11 cellular contexts compared by ENCODE assay signal in the genomic region with DNA sequence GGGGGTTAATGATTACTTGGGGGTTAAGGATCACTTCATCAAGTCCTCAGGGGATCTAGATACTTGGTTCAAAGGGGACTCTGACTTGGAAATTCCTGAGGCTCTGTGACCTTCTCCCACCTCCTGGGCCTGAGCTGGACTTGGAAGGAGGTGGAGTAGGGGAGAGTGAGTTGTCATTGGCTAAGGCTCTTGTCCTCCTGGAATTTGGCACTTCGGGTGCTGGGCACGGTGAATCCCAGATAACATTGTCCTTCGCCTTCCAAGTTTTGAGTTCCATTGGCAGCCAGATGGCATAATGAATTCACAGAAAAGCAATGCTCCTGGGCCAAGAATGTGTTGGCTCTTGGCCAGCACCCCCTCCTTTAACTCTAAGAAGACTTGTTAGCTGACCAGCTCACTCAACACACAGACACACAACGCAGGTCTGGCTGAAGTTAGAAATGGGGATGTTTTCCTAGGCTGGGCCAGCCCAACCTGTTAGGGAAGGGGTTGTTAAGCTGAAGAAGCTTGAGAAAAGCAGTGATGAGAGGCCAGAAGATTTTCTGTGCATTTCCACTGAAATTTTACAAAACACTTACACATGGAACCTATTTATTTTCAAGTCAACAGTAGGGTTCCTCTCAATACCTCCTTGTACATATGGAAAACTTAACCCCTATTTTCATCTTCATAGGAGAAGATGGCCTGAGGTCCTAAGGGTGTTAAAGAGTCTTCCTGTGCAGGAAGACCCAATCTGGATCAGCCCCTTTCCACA. TPM values are rescaled to one million over a fixed set of nuclear protein-coding genes. Genes with fewer than 3 reads are reported as not detected.
DNase-seq lines count a peak whose midpoint lies in the region; ATAC-seq and TF ChIP-seq lines count a peak whose summit lies in the region.
"Had no signal": no experiment of that assay in that cellular context is flagged by ENCODE, and none has a peak within 500 bp of the region (broad histone marks: within the 10 kb centered on the region; RNA-seq: fewer than 3 reads in every experiment).

No MANE protein-coding gene starts in this region.

- intact Hi-C loops in body of pancreas (cut with DNase I) (no loop called here), testis (cut with DNase I; ENCODE audit: low total_unique reads) (no loop called here)
- intact Hi-C loops in activated T-helper 2 cell treated with anti-CD3 and anti-CD28 coated beads, Interferon-gamma antibody, Interleukin-2, Interleukin-4, amounts not matched to agents 10 μg/mL and 5 μg/mL and 100 μg/mL, durations not matched to agents 14 hours and 24 hours and 36 hours (cut with micrococcal nuclease) = loop anchor here (10.0 kb wide), 1 partner anchor 259 kb away; no protein-coding TSS in a partner anchor

- peak overlapping the region; percentile 15 to 62 (median 38) for H3K27ac ChIP-seq in body of pancreas
- no peak overlapping the region for H3K27ac ChIP-seq in testis
- H3K27ac ChIP-seq: SJSA1 had no signal

- no peak overlapping the region for H3K4me3 Mint-ChIP-seq in activated T-helper 2 cell treated with anti-CD3 and anti-CD28 coated beads, Interferon-gamma antibody, Interleukin-2, Interleukin-4, amounts not matched to agents 10 μg/mL and 5 μg/mL and 100 μg/mL, durations not matched to agents 14 hours and 24 hours and 36 hours (ENCODE audit: low read depth)
- H3K4me3 Mint-ChIP-seq: activated CD4-positive, alpha-beta memory T cell treated with anti-CD3 and anti-CD28 coated beads for 36 hours; naive B cell had no signal

- H3K9me3 ChIP-seq in body of pancreas = no peaks in the 10 kb centered on the region
- H3K9me3 ChIP-seq in testis = no peaks in the 10 kb centered on the region
- H3K9me3 ChIP-seq: SJSA1 had no signal

- H3K36me3 ChIP-seq in body of pancreas (replicated peaks in 1 of 2; ENCODE audit: insufficient read depth in 1 of 2, low read depth in 2 of 2) = no peaks in the 10 kb centered on the region
- no peaks in the 10 kb centered on the region for H3K36me3 ChIP-seq in testis (ENCODE audit: low read depth, missing control alignments)
- H3K36me3 ChIP-seq: SJSA1 had no signal

- H3K27me3 Mint-ChIP-seq in activated T-helper 2 cell treated with anti-CD3 and anti-CD28 coated beads, Interferon-gamma antibody, Interleukin-2, Interleukin-4, amounts not matched to agents 10 μg/mL and 5 μg/mL and 100 μg/mL, durations not matched to agents 14 hours and 24 hours and 36 hours (ENCODE audit: low read depth) = peaks cover 25% of the 10 kb centered on the region
- H3K27me3 Mint-ChIP-seq: activated CD4-positive, alpha-beta memory T cell treated with anti-CD3 and anti-CD28 coated beads for 36 hours had no signal

- H3K9me3 Mint-ChIP-seq in activated T-helper 2 cell treated with anti-CD3 and anti-CD28 coated beads, Interferon-gamma antibody, Interleukin-2, Interleukin-4, amounts not matched to agents 10 μg/mL and 5 μg/mL and 100 μg/mL, durations not matched to agents 14 hours and 24 hours and 36 hours = no peaks in the 10 kb centered on the region
- H3K9me3 Mint-ChIP-seq: activated CD4-positive, alpha-beta memory T cell treated with anti-CD3 and anti-CD28 coated beads for 36 hours; naive B cell had no signal

- 14 to 17% methylated on average over 4 of the region's 4 CpGs for WGBS in body of pancreas, 2 donors
- 36 to 52% methylated on average over 4 of the region's 4 CpGs for WGBS in testis, 2 donors

- no peak overlapping the region for H3K4me3 ChIP-seq in body of pancreas
- no peak overlapping the region for H3K4me3 ChIP-seq in testis
- H3K4me3 ChIP-seq: SJSA1 had no signal

- no peak for TF ChIP-seq CTCF in body of pancreas (IDR thresholded peaks at IDR 0.05)
- TF ChIP-seq CTCF in testis (IDR thresholded peaks at IDR 0.05) = no peak

- peak; percentile 67 for DNase-seq in HS-27A (ENCODE audit: low read depth)
- DNase-seq in body of pancreas = peak; percentile 80 to 84 (median 81)
- peak; percentile 86 for DNase-seq in kidney tubule cell (ENCODE audit: low spot score)
- DNase-seq in testis = peak; percentile 87
- no peak for DNase-seq in putamen (ENCODE audit: low spot score)
- no peak for DNase-seq in SK-N-DZ (ENCODE audit: low spot score)
- DNase-seq in activated T-helper 2 cell treated with anti-CD3 and anti-CD28 coated beads, Interferon-gamma antibody, Interleukin-2, Interleukin-4, amounts not matched to agents 10 μg/mL and 5 μg/mL and 100 μg/mL, durations not matched to agents 14 hours and 24 hours and 36 hours (ENCODE audit: low spot score) = no peak
- DNase-seq: activated CD4-positive, alpha-beta memory T cell treated with anti-CD3 and anti-CD28 coated beads for 36 hours; naive B cell had no signal

- ATAC-seq in body of pancreas = peak; percentile 77

- peak in 1 of 3 donors; percentile 9 for TF ChIP-seq POLR2A in body of pancreas (IDR thresholded peaks at IDR 0.05)
- no peak for TF ChIP-seq POLR2A in testis (IDR thresholded peaks at IDR 0.05)

- no peak overlapping the region for H3K27ac Mint-ChIP-seq in activated T-helper 2 cell treated with anti-CD3 and anti-CD28 coated beads, Interferon-gamma antibody, Interleukin-2, Interleukin-4, amounts not matched to agents 10 μg/mL and 5 μg/mL and 100 μg/mL, durations not matched to agents 14 hours and 24 hours and 36 hours
- H3K27ac Mint-ChIP-seq: activated CD4-positive, alpha-beta memory T cell treated with anti-CD3 and anti-CD28 coated beads for 36 hours; naive B cell had no signal

- peaks cover 58% of the 10 kb centered on the region for H3K4me1 ChIP-seq in body of pancreas
- peaks cover 21% of the 10 kb centered on the region for H3K4me1 ChIP-seq in testis
- H3K4me1 ChIP-seq: SJSA1 had no signal

- H3K36me3 Mint-ChIP-seq in activated T-helper 2 cell treated with anti-CD3 and anti-CD28 coated beads, Interferon-gamma antibody, Interleukin-2, Interleukin-4, amounts not matched to agents 10 μg/mL and 5 μg/mL and 100 μg/mL, durations not matched to agents 14 hours and 24 hours and 36 hours (ENCODE audit: low read depth) = no peaks in the 10 kb centered on the region
- H3K36me3 Mint-ChIP-seq: activated CD4-positive, alpha-beta memory T cell treated with anti-CD3 and anti-CD28 coated beads for 36 hours; naive B cell had no signal

- H3K27me3 ChIP-seq in body of pancreas = no peaks in the 10 kb centered on the region
- H3K27me3 ChIP-seq in testis = no peaks in the 10 kb centered on the region
- H3K27me3 ChIP-seq: SJSA1 had no signal

- H3K4me1 Mint-ChIP-seq in activated T-helper 2 cell treated with anti-CD3 and anti-CD28 coated beads, Interferon-gamma antibody, Interleukin-2, Interleukin-4, amounts not matched to agents 10 μg/mL and 5 μg/mL and 100 μg/mL, durations not matched to agents 14 hours and 24 hours and 36 hours (ENCODE audit: low read depth) = no peaks in the 10 kb centered on the region
- H3K4me1 Mint-ChIP-seq: naive B cell had no signal

RNA-seq across cellular contexts. Expression of gene SLC26A9, which starts 29.6 kb away (rescaled TPM):
- total RNA-seq in body of pancreas (1 to 10 TPM in 1 of 2 donors, under 1 TPM in 1; 0.78 to 1.6 TPM), testis (under 1 TPM; 0.24 to 0.43 TPM)
- 0.26 TPM for polyA plus RNA-seq in testis (ENCODE audit: insufficient read depth, low read depth, low replicate concordance)
- not detected in 2 replicates for polyA plus RNA-seq in SK-N-DZ (2014; cell fraction: cytosol; rRNA removed)
- polyA plus RNA-seq in SK-N-DZ (2014; cell fraction: nucleus; rRNA removed) = not detected in 2 replicates
- total RNA-seq in activated T-helper 2 cell treated with anti-CD3 and anti-CD28 coated beads, Interferon-gamma antibody, Interleukin-2, Interleukin-4, amounts not matched to agents 10 μg/mL and 5 μg/mL and 100 μg/mL, durations not matched to agents 14 hours and 24 hours and 36 hours = not detected in 2 replicates
- total RNA-seq: activated CD4-positive, alpha-beta memory T cell treated with anti-CD3 and anti-CD28 coated beads for 36 hours; frontal cortex; SJSA1 had no signal

Comparison
In these comparisons a context has a peak if more than half of its experiments do, and no peak if none do; other contexts are left out.
1. DNase-seq: peak in HS-27A (single experiment), body of pancreas (4 of 4), kidney tubule cell (single experiment) and testis (single experiment); none in putamen (single experiment), SK-N-DZ (single experiment) and activated T-helper 2 cell treated with anti-CD3 and anti-CD28 coated beads, Interferon-gamma antibody, Interleukin-2, Interleukin-4, amounts not matched to agents 10 μg/mL and 5 μg/mL and 100 μg/mL, durations not matched to agents 14 hours and 24 hours and 36 hours (single experiment).
2. H3K27ac ChIP-seq: peak in body of pancreas (4 of 4); none in testis (0 of 2).